ENCODE assay signal across 20 cellular contexts in the genomic region with DNA sequence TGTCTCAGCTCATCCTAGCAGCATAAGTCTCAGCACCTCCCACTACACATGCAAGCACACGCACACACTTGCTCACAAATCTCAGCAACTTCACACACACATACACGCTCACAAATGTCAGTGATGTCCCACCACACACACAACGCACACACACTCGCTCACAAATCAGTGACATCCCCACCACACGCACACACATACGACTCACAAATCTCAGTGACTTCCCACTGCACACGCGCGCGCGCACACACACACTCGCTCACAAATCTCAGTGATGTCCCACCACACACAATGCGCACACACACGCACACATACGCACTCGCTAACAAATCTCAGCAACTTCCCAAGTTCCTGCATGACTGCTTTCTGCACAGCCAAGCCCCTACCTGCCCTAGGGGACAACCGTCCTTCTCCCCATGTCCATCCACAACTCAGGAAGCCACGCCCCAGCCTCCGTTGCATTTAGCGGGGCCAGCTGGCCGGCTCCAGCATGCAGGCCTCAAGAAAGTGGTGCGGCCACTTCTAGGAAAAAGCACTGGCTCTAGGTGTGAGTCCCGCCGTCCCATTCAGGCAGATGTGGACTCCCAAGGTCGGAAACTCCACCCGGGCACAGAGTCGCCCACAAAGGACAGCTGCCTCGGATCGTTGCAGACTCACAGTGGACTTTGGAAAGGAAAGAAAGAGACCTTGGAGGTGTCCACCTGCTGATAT.
DNase-seq lines count a peak whose midpoint lies in the region; ATAC-seq, FAIRE-seq and TF ChIP-seq lines count a peak whose summit lies in the region.
"Had no signal": no experiment of that assay in that cellular context is flagged by ENCODE, and none has a peak within 500 bp of the region (broad histone marks: within the 10 kb centered on the region; RNA-seq: fewer than 3 reads in every experiment).

No MANE protein-coding gene starts in this region.

- H3K4me1 Mint-ChIP-seq in neural progenitor cell: no peaks in the 10 kb centered on the region
- H3K4me1 Mint-ChIP-seq: CD14-positive monocyte had no signal

- no peaks in the 10 kb centered on the region for H3K36me3 ChIP-seq in bronchial epithelial cell (ENCODE audit: control insufficient read depth, insufficient read depth, low read length)
- H3K36me3 ChIP-seq in osteoblast (ENCODE audit: insufficient read depth, low read length): no peaks in the 10 kb centered on the region
- no peaks in the 10 kb centered on the region for H3K36me3 ChIP-seq in upper lobe of right lung
- H3K36me3 ChIP-seq in neural progenitor cell: no peaks in the 10 kb centered on the region

- no peak overlapping the region for H3K4me3 ChIP-seq in bronchial epithelial cell (ENCODE audit: low read depth, low read length)
- no peak overlapping the region for H3K4me3 ChIP-seq in osteoblast (ENCODE audit: insufficient read depth, low read length)
- no peak overlapping the region for H3K4me3 ChIP-seq in upper lobe of right lung
- no peak overlapping the region for H3K4me3 ChIP-seq in neural progenitor cell

- no peaks in the 10 kb centered on the region for H3F3A ChIP-seq in neural progenitor cell (ENCODE audit: low read depth)

- no peaks in the 10 kb centered on the region for H3K9me3 ChIP-seq in osteoblast (ENCODE audit: low read depth, low read length)
- H3K9me3 ChIP-seq in upper lobe of right lung: no peaks in the 10 kb centered on the region
- no peaks in the 10 kb centered on the region for H3K9me3 ChIP-seq in neural progenitor cell (ENCODE audit: low read depth)

- no peak overlapping the region for H3K9ac ChIP-seq in neural progenitor cell

- H3K4me1 ChIP-seq in osteoblast (ENCODE audit: insufficient read depth, low read length) (no peaks in the 10 kb centered on the region), upper lobe of right lung (no peaks in the 10 kb centered on the region), neural progenitor cell (no peaks in the 10 kb centered on the region)

- H3K36me3 Mint-ChIP-seq in neural progenitor cell: no peaks in the 10 kb centered on the region
- H3K36me3 Mint-ChIP-seq: CD14-positive monocyte; CD8-positive, alpha-beta T cell had no signal

- H3K9me3 Mint-ChIP-seq in neural progenitor cell: no peaks in the 10 kb centered on the region
- H3K9me3 Mint-ChIP-seq: CD8-positive, alpha-beta T cell had no signal

- ATAC-seq in upper lobe of right lung: no peak
- ATAC-seq: CD8-positive, alpha-beta T cell; HCT116 had no signal

- H3K27ac ChIP-seq in osteoblast (ENCODE audit: low read depth, low read length) (no peak overlapping the region), upper lobe of right lung (no peak overlapping the region), neural progenitor cell (no peak overlapping the region)
- H3K27ac ChIP-seq: 22Rv1, HL-60 had no signal

- H4K20me1 ChIP-seq in osteoblast (ENCODE audit: insufficient read depth, low read length) (no peaks in the 10 kb centered on the region), neural progenitor cell (ENCODE audit: low read depth) (no peaks in the 10 kb centered on the region)

- DNase-seq in activated effector memory CD4-positive, alpha-beta T cell treated with anti-CD3 and anti-CD28 coated beads, Interleukin-2, amount 50 U/mL, for 16 hours: peak; percentile 57
- DNase-seq in activated effector memory CD4-positive, alpha-beta T cell treated with Interleukin-2 at 50 U/mL for 16 hours: no peak
- DNase-seq in bronchial epithelial cell (ENCODE audit: low read depth) (no peak), osteoblast (ENCODE audit: insufficient read length, low spot score, missing footprints) (peak; percentile 18), upper lobe of right lung (peak; percentile 48), NCI-H510A treated with DMSO at 0.1 percent for 48 hours (lab: John Stamatoyannopoulos, UW) (no peak), neural progenitor cell (ENCODE audit: low spot score) (no peak), foreskin melanocyte (no peak)
- DNase-seq: CD8-positive, alpha-beta T cell; COR-L47; DMS153; DMS79 treated with DMSO at 0.1 percent for 48 hours; EL had no signal

- H3K79me2 ChIP-seq in osteoblast (ENCODE audit: insufficient read depth, low read length): no peaks in the 10 kb centered on the region
- H3K79me2 ChIP-seq in neural progenitor cell (ENCODE audit: low read depth): no peaks in the 10 kb centered on the region

- peak; percentile 93 for FAIRE-seq in bronchial epithelial cell (lab: Jason Lieb, UNC)
- FAIRE-seq: D721Med, G401.6, H54 had no signal

- TF ChIP-seq CTCF in bronchial epithelial cell (IDR thresholded peaks at IDR 0.05; ENCODE audit: insufficient read depth, low read length, severe bottlenecking) (no peak), osteoblast (IDR thresholded peaks at IDR 0.05; ENCODE audit: extremely low read depth, low read depth, low read length) (no peak), upper lobe of right lung (IDR thresholded peaks at IDR 0.05) (no peak), neural progenitor cell (IDR thresholded peaks at IDR 0.05) (no peak)

- intact Hi-C loops in upper lobe of right lung (cut with DNase I): no loop called here

- peaks cover 5% of the 10 kb centered on the region for H3K27me3 Mint-ChIP-seq in neural progenitor cell (ENCODE audit: insufficient read depth, low read depth)

- H2AFZ ChIP-seq in osteoblast (ENCODE audit: low read length) (no peak overlapping the region), neural progenitor cell (replicated peaks) (no peak overlapping the region)

- H3K27ac Mint-ChIP-seq in neural progenitor cell: no peak overlapping the region
- H3K27ac Mint-ChIP-seq: CD8-positive, alpha-beta T cell had no signal

- H3K27me3 ChIP-seq in bronchial epithelial cell (ENCODE audit: control insufficient read depth, insufficient read depth, low read length): no peaks in the 10 kb centered on the region
- no peaks in the 10 kb centered on the region for H3K27me3 ChIP-seq in osteoblast (ENCODE audit: insufficient read depth, low read length)
- H3K27me3 ChIP-seq in upper lobe of right lung: no peaks in the 10 kb centered on the region
- H3K27me3 ChIP-seq in neural progenitor cell: no peaks in the 10 kb centered on the region

- no peak overlapping the region for H3K4me2 ChIP-seq in osteoblast (ENCODE audit: insufficient read depth, low read length)
- H3K4me2 ChIP-seq in neural progenitor cell: no peak overlapping the region

- H3K4me3 Mint-ChIP-seq in neural progenitor cell: no peak overlapping the region
- H3K4me3 Mint-ChIP-seq: CD14-positive monocyte; CD8-positive, alpha-beta T cell had no signal

Comparison
In these comparisons a context has a peak if more than half of its experiments do, and no peak if none do; other contexts are left out.
1. DNase-seq: peak in activated effector memory CD4-positive, alpha-beta T cell treated with anti-CD3 and anti-CD28 coated beads, Interleukin-2, amount 50 U/mL, for 16 hours (single experiment), osteoblast (single experiment) and upper lobe of right lung (single experiment); none in activated effector memory CD4-positive, alpha-beta T cell treated with Interleukin-2 at 50 U/mL for 16 hours (single experiment), bronchial epithelial cell (single experiment), NCI-H510A treated with DMSO at 0.1 percent for 48 hours (single experiment), neural progenitor cell (single experiment) and foreskin melanocyte (single experiment).